In the genomic region with DNA sequence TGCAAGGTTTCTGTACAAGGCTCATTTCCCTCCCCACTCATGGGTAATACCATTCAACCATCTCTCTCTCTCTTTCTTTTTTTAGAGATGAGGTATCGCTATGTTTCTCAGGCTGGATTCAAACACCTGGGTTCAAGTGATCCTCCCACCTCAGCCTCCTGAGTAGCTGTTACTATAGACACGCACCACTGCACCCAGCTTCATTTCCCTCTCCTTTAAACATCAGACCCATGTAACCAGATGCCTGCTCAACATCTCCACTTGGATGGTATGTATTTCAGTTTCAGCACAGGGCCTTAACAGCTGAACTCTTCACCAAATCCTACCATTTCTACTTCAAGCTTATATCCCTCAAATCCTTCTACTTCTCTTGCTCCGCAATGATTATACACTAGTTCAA, we compare ENCODE assay signal across 22 cellular contexts.
A peak's percentile ranks its signal among the peaks of the same experiment; 100 is the strongest.
DNase-seq lines count a peak whose midpoint lies in the region; ATAC-seq and TF ChIP-seq lines count a peak whose summit lies in the region.
"Had no signal": no experiment of that assay in that cellular context is flagged by ENCODE, and none has a peak within 500 bp of the region (broad histone marks: within the 10 kb centered on the region; RNA-seq: fewer than 3 reads in every experiment).

No MANE protein-coding gene starts in this region.

- peak overlapping the region in 1 of 11 experiments; percentile 23; a peak in 1 of 22 replicates for H3K27ac ChIP-seq in BLaER1 treated with 17β-estradiol and CSF1 and Interleukin-3, amounts not matched to agents 10 nM and 100 nM
- peak overlapping the region; percentile 77 for H3K27ac ChIP-seq in OCI-LY7 (ENCODE audit: low read depth, low read length, poor library complexity, severe bottlenecking)
- no peak overlapping the region for H3K27ac ChIP-seq in CD8-positive, alpha-beta memory T cell (ENCODE audit: low read depth, low read length)
- H3K27ac ChIP-seq: PC-9, RWPE1 had no signal

- no TSS peak for BruUV-seq in OCI-LY7 (replicated peaks; lab: Mats Ljungman, UMichigan)

- H3K27me3 Mint-ChIP-seq in activated CD4-positive, alpha-beta T cell treated with anti-CD3 and anti-CD28 coated beads, Interleukin-2, amount 10 ng/mL, durations not matched to agents 7 days and 5 days: no peaks in the 10 kb centered on the region
- H3K27me3 Mint-ChIP-seq in CD8-positive, alpha-beta memory T cell: no peaks in the 10 kb centered on the region

- H3K4me1 ChIP-seq in BLaER1 treated with 17β-estradiol and CSF1 and Interleukin-3, amounts not matched to agents 10 nM and 100 nM: peaks cover 7 to 70% (median 48%) of the 10 kb centered on the region in 10 experiments; a peak in 17 of 20 replicates
- peaks cover 60% of the 10 kb centered on the region for H3K4me1 ChIP-seq in OCI-LY7 (ENCODE audit: insufficient read depth, low read length, poor library complexity, severe bottlenecking)
- H3K4me1 ChIP-seq in CD8-positive, alpha-beta memory T cell (ENCODE audit: insufficient read depth, low read length): peaks cover 19% of the 10 kb centered on the region

- no peak overlapping the region for H3K27ac Mint-ChIP-seq in activated CD4-positive, alpha-beta T cell treated with anti-CD3 and anti-CD28 coated beads, Interleukin-2, amount 10 ng/mL, durations not matched to agents 7 days and 5 days
- no peak overlapping the region for H3K27ac Mint-ChIP-seq in CD8-positive, alpha-beta memory T cell
- H3K27ac Mint-ChIP-seq: HFFc6 had no signal

- CTCF ChIA-PET in OCI-LY7 (lab: Charles Lee; ENCODE audit: unreplicated experiment): no interaction called here
- CTCF ChIA-PET in activated CD4-positive, alpha-beta T cell treated with anti-CD3 and anti-CD28 coated beads, Interleukin-2, amount 10 ng/mL, durations not matched to agents 7 days and 5 days (lab: Charles Lee): no interaction called here
- CTCF ChIA-PET in CD8-positive, alpha-beta memory T cell (lab: Charles Lee): no interaction called here

- H3K4me1 Mint-ChIP-seq in activated CD4-positive, alpha-beta T cell treated with anti-CD3 and anti-CD28 coated beads, Interleukin-2, amount 10 ng/mL, durations not matched to agents 7 days and 5 days: peaks cover 5% of the 10 kb centered on the region
- no peaks in the 10 kb centered on the region for H3K4me1 Mint-ChIP-seq in CD8-positive, alpha-beta memory T cell

- peaks cover 7 to 42% (median 19%) of the 10 kb centered on the region in 11 experiments; a peak in 20 of 22 replicates for H3K9me3 ChIP-seq in BLaER1 treated with 17β-estradiol and CSF1 and Interleukin-3, amounts not matched to agents 10 nM and 100 nM (replicated peaks in 1 of 11)
- H3K9me3 ChIP-seq in OCI-LY7 (ENCODE audit: low read length): peaks cover 8% of the 10 kb centered on the region; the same call in 1 of the 2 replicates
- no peaks in the 10 kb centered on the region for H3K9me3 ChIP-seq in CD8-positive, alpha-beta memory T cell (ENCODE audit: low read length)

- in situ Hi-C loops in KBM-7 (cut with MboI; ENCODE audit: low pct_unique_long_range_greater_than_20kb, low sequenced_read_pairs): no loop called here

- DNase-seq in GM12864 (ENCODE audit: low read depth): peak; percentile 19
- peak; percentile 64 for DNase-seq in KBM-7
- peak; percentile 81 for DNase-seq in OCI-LY7 (ENCODE audit: low spot score)
- DNase-seq in activated CD8-positive, alpha-beta memory T cell treated with anti-CD3 and anti-CD28 coated beads for 24 hours: no peak
- no peak for DNase-seq in activated CD4-positive, alpha-beta T cell treated with anti-CD3 and anti-CD28 coated beads, Interleukin-2, amount 10 ng/mL, durations not matched to agents 7 days and 5 days
- no peak for DNase-seq in CD8-positive, alpha-beta memory T cell
- DNase-seq: C1 segment of cervical spinal cord, H7, HFFc6, Kasumi-1, MM.1S, NCI-H1092 treated with DMSO at 0.1 percent for 48 hours, NCI-H82, PC-9, SIG-M5, T-helper 1 cell, T-helper 9 cell had no signal

- H3K4me2 ChIP-seq in BLaER1 treated with 17β-estradiol and CSF1 and Interleukin-3, amounts not matched to agents 10 nM and 100 nM: peak overlapping the region in 7 of 11 experiments; percentile 35 to 77 (median 74); a peak in 13 of 22 replicates
- peak overlapping the region; percentile 62 for H3K4me2 ChIP-seq in OCI-LY7 (ENCODE audit: low read length)
- H3K4me2 ChIP-seq: PC-9 had no signal

- H3K9ac ChIP-seq in BLaER1 treated with 17β-estradiol and CSF1 and Interleukin-3, amounts not matched to agents 10 nM and 100 nM: no peak overlapping the region

- TF ChIP-seq CTCF in GM12864 (IDR thresholded peaks at IDR 0.05; ENCODE audit: low read depth, low read length, missing control alignments) (no peak), OCI-LY7 (conservative IDR thresholded peaks at IDR 0.05; ENCODE audit: low read length) (no peak)

- POLR2A ChIA-PET in OCI-LY7 (lab: Charles Lee): interaction anchor here (1.0 kb wide), 1 partner anchor 41 kb away, joined by 3 read pairs; no protein-coding TSS in a partner anchor
- POLR2A ChIA-PET in activated CD4-positive, alpha-beta T cell treated with anti-CD3 and anti-CD28 coated beads, Interleukin-2, amount 10 ng/mL, durations not matched to agents 7 days and 5 days (lab: Charles Lee): no interaction called here
- POLR2A ChIA-PET in CD8-positive, alpha-beta memory T cell (lab: Charles Lee): no interaction called here

- H3K4me3 ChIP-seq in BLaER1 treated with 17β-estradiol and CSF1 and Interleukin-3, amounts not matched to agents 10 nM and 100 nM: no peak overlapping the region; a peak in 1 of 20 replicates
- H3K4me3 ChIP-seq in GM12864 (ENCODE audit: low read depth, low read length) (no peak overlapping the region), OCI-LY7 (ENCODE audit: low read depth, low read length, poor library complexity, severe bottlenecking) (no peak overlapping the region)
- no peak overlapping the region for H3K4me3 ChIP-seq in CD8-positive, alpha-beta memory T cell (ENCODE audit: low read length)
- H3K4me3 ChIP-seq: PC-9 had no signal

- no peak overlapping the region for H3K4me3 Mint-ChIP-seq in activated CD4-positive, alpha-beta T cell treated with anti-CD3 and anti-CD28 coated beads, Interleukin-2, amount 10 ng/mL, durations not matched to agents 7 days and 5 days
- H3K4me3 Mint-ChIP-seq in CD8-positive, alpha-beta memory T cell: no peak overlapping the region
- H3K4me3 Mint-ChIP-seq: HFFc6 had no signal

- peaks cover 0 to 19% (median 0%) of the 10 kb centered on the region in 11 experiments; a peak in 1 of 22 replicates for H4K20me1 ChIP-seq in BLaER1 treated with 17β-estradiol and CSF1 and Interleukin-3, amounts not matched to agents 10 nM and 100 nM
- no peaks in the 10 kb centered on the region for H4K20me1 ChIP-seq in OCI-LY7 (ENCODE audit: insufficient read depth, low read length)

- H3K9me2 ChIP-seq in OCI-LY7 (ENCODE audit: insufficient read depth, low read length): no peaks in the 10 kb centered on the region

- H3K9me3 Mint-ChIP-seq in activated CD4-positive, alpha-beta T cell treated with anti-CD3 and anti-CD28 coated beads, Interleukin-2, amount 10 ng/mL, durations not matched to agents 7 days and 5 days: peaks cover 5% of the 10 kb centered on the region
- H3K9me3 Mint-ChIP-seq in CD8-positive, alpha-beta memory T cell: no peaks in the 10 kb centered on the region
- H3K9me3 Mint-ChIP-seq: HFFc6 had no signal

- H3K36me3 ChIP-seq in BLaER1 treated with 17β-estradiol and CSF1 and Interleukin-3, amounts not matched to agents 10 nM and 100 nM: peaks cover 16 to 80% (median 37%) of the 10 kb centered on the region in 11 experiments; a peak in 21 of 22 replicates
- H3K36me3 ChIP-seq in OCI-LY7 (ENCODE audit: insufficient read depth, low read length): peaks cover 70% of the 10 kb centered on the region
- H3K36me3 ChIP-seq in CD8-positive, alpha-beta memory T cell (ENCODE audit: insufficient read depth, low read length): no peaks in the 10 kb centered on the region

- H3K27me3 ChIP-seq in BLaER1 treated with 17β-estradiol and CSF1 and Interleukin-3, amounts not matched to agents 10 nM and 100 nM: no peaks in the 10 kb centered on the region
- no peaks in the 10 kb centered on the region for H3K27me3 ChIP-seq in CD8-positive, alpha-beta memory T cell (ENCODE audit: insufficient read depth, low read length, poor library complexity, severe bottlenecking)

- no peak overlapping the region for H2AFZ ChIP-seq in OCI-LY7 (ENCODE audit: low read length)
- H2AFZ ChIP-seq: PC-9 had no signal

- H3K36me3 Mint-ChIP-seq in activated CD4-positive, alpha-beta T cell treated with anti-CD3 and anti-CD28 coated beads, Interleukin-2, amount 10 ng/mL, durations not matched to agents 7 days and 5 days (ENCODE audit: low read depth): peaks cover 17% of the 10 kb centered on the region
- peaks cover 4 to 12% (median 8%) of the 10 kb centered on the region in 3 donors for H3K36me3 Mint-ChIP-seq in CD8-positive, alpha-beta memory T cell

- peaks cover 56% of the 10 kb centered on the region; the same call in 1 of the 2 replicates for H3K79me2 ChIP-seq in OCI-LY7 (ENCODE audit: insufficient read depth, low read depth, low read length)

- ATAC-seq in GM21360 (IDR thresholded peaks at IDR 0.05; ENCODE audit: unreplicated experiment): no peak
- ATAC-seq: HepG2, SK-N-SH treated with all-trans-retinoic acid at 6 μM for 48 hours had no signal

- intact Hi-C loops in OCI-LY7 (cut with micrococcal nuclease; ENCODE audit: unreplicated experiment): loop anchor here (2.0 to 10.0 kb wide), 3 partner anchors 115 to 221 kb away; no protein-coding TSS in a partner anchor

Comparison
In these comparisons a context has a peak if more than half of its experiments do, and no peak if none do; other contexts are left out.
1. DNase-seq: peak in GM12864 (single experiment), KBM-7 (single experiment) and OCI-LY7 (single experiment); none in activated CD8-positive, alpha-beta memory T cell treated with anti-CD3 and anti-CD28 coated beads for 24 hours (single experiment), activated CD4-positive, alpha-beta T cell treated with anti-CD3 and anti-CD28 coated beads, Interleukin-2, amount 10 ng/mL, durations not matched to agents 7 days and 5 days (single experiment) and CD8-positive, alpha-beta memory T cell (0 of 5).